Comparison of ENCODE assay signal across 26 cellular contexts in the genomic region with DNA sequence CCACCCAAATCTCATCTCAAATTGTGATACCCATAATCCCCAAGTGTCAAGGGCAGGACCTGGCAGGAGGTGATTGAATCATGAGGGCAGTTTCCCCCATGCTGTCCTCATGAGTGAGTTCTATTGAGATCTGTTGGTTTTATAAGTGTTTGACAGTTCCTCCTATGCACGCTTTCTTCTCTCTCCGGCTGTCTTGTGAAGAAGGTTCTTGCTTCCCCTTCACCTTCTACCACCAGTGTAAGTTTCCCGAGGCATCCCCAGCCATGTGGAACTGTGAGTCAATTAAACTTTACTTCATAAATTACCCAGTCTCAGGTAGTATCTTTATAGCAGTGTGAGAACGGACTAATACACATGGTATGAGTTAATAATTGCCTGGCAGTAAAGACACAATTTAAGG.
"Had no signal": no experiment of that assay in that cellular context is flagged by ENCODE, and none has a peak within 500 bp of the region (broad histone marks: within the 10 kb centered on the region; RNA-seq: fewer than 3 reads in every experiment).

No MANE protein-coding gene starts in this region.

- H3K36me3 Mint-ChIP-seq: naive thymus-derived CD8-positive, alpha-beta T cell; neural progenitor cell; type B pancreatic cell had no signal

- H3K4me3 Mint-ChIP-seq: naive thymus-derived CD8-positive, alpha-beta T cell; nephron progenitor cell; neural progenitor cell; stimulated activated naive CD8-positive, alpha-beta T cell treated with anti-CD3 and anti-CD28 coated beads, Interleukin-15, Interleukin-2, amounts not matched to agents 100 ng/mL and 50 ng/mL, for 24 hours; type B pancreatic cell had no signal

- H3K4me1 Mint-ChIP-seq: naive thymus-derived CD8-positive, alpha-beta T cell; nephron progenitor cell had no signal

- H3K27ac Mint-ChIP-seq: naive thymus-derived CD8-positive, alpha-beta T cell; nephron progenitor cell; neural progenitor cell; stimulated activated naive CD8-positive, alpha-beta T cell treated with anti-CD3 and anti-CD28 coated beads, Interleukin-15, Interleukin-2, amounts not matched to agents 100 ng/mL and 50 ng/mL, for 24 hours; type B pancreatic cell had no signal

- H3K4me3 ChIP-seq: heart right ventricle, hepatocyte, left ventricle myocardium inferior, lung, neural progenitor cell, psoas muscle, right atrium auricular region, right lobe of liver, smooth muscle cell, tibial nerve, uterus had no signal

- H3K36me3 ChIP-seq: heart right ventricle, left ventricle myocardium inferior, neural progenitor cell, neutrophil, right atrium auricular region, right lobe of liver, tibial nerve, uterus had no signal

- H3K27me3 Mint-ChIP-seq: naive thymus-derived CD8-positive, alpha-beta T cell; stimulated activated naive CD8-positive, alpha-beta T cell treated with anti-CD3 and anti-CD28 coated beads, Interleukin-15, Interleukin-2, amounts not matched to agents 100 ng/mL and 50 ng/mL, for 24 hours had no signal

- H3K9me3 ChIP-seq: neutrophil, psoas muscle, right lobe of liver, tibial nerve, uterus had no signal

- H3K4me1 ChIP-seq: heart right ventricle, left ventricle myocardium inferior, neural progenitor cell, parathyroid adenoma, psoas muscle, right atrium auricular region, right lobe of liver, tibial nerve, uterus had no signal

- H3K9me3 Mint-ChIP-seq: nephron progenitor cell had no signal

- ATAC-seq: heart right ventricle; left colon; naive thymus-derived CD8-positive, alpha-beta T cell; psoas muscle; right lobe of liver had no signal

- DNase-seq: heart right ventricle; kidney glomerular epithelial cell; left colon; left ventricle myocardium inferior; midbrain; naive thymus-derived CD8-positive, alpha-beta T cell; nephron progenitor cell; occipital lobe; psoas muscle; right lobe of liver; stimulated activated CD4-positive, alpha-beta T cell treated with anti-CD3 and anti-CD28 coated beads, Interleukin-1b, Interleukin-23, amount 100 ng/mL, for 48 hours; stimulated activated CD4-positive, alpha-beta T cell treated with anti-CD3 and anti-CD28 coated beads, Interleukin-2, amount 100 ng/mL, for 48 hours; stimulated activated CD4-positive, alpha-beta T cell treated with anti-CD3 and anti-CD28 coated beads, Interleukin-4, amount 100 ng/mL, for 4 hours; stimulated activated CD8-positive, alpha-beta memory T cell treated with anti-CD3 and anti-CD28 coated beads, Interleukin-4, amount 100 ng/mL, for 48 hours; stimulated activated naive CD4-positive, alpha-beta T cell; uterus had no signal
